2 cellular contexts compared by ENCODE assay signal in genomic region chr7:66535414-66536329, GRCh38.
TF ChIP-seq lines count a peak whose summit lies in the region.

No MANE protein-coding gene starts in this region.

TF ChIP-seq in K562, 482 proteins besides CTCF, POLR2A, EP300 and RAD21 (continues in another document):
- no peak for TF ChIP-seq HMG20B (CRISPR knock-in tag; IDR thresholded peaks at IDR 0.05)
- no peak for TF ChIP-seq TAF1 (IDR thresholded peaks at IDR 0.05; ENCODE audit: control insufficient read depth, extremely low read depth, insufficient read depth, low read length, severe bottlenecking)
- 0 out of 2 replicates have a peak, but pooled peaks have one; percentile 16 for TF ChIP-seq POLR2G (IDR thresholded peaks at IDR 0.05; ENCODE audit: low read depth, low read length)
- no peak for TF ChIP-seq ZNF347 (CRISPR knock-in tag; IDR thresholded peaks at IDR 0.05; ENCODE audit: low read depth)
- TF ChIP-seq TAF9B (IDR thresholded peaks at IDR 0.05; ENCODE audit: partially characterized antibody): no peak
- no peak for TF ChIP-seq FOSL1 (tag; conservative IDR thresholded peaks at IDR 0.05)
- no peak for TF ChIP-seq ZNF436 (CRISPR knock-in tag; IDR thresholded peaks at IDR 0.05)
- TF ChIP-seq ATF1 (CRISPR knock-in tag; IDR thresholded peaks at IDR 0.05): no peak
- no peak for TF ChIP-seq ATF1 (tag; IDR thresholded peaks at IDR 0.05)
- no peak for TF ChIP-seq ELK3 (CRISPR knock-in tag; IDR thresholded peaks at IDR 0.05)
- peak in 1 of 2 experiments; percentile 43; a peak in 3 of 4 replicates for TF ChIP-seq NRF1 (conservative IDR thresholded peaks at IDR 0.05 in 1 of 2, IDR thresholded peaks at IDR 0.05 in 1 of 2)
- TF ChIP-seq MIER1 (IDR thresholded peaks at IDR 0.05; ENCODE audit: low read depth): no peak
- no peak for TF ChIP-seq RB1 (IDR thresholded peaks at IDR 0.05; ENCODE audit: low read depth)
- TF ChIP-seq POLR3A (IDR thresholded peaks at IDR 0.05; ENCODE audit: borderline replicate concordance, extremely low read depth, insufficient read depth, insufficient read length): no peak
- TF ChIP-seq ZNF3 (CRISPR knock-in tag; IDR thresholded peaks at IDR 0.05): no peak
- TF ChIP-seq SMARCA4 (IDR thresholded peaks at IDR 0.05): 0 out of 2 replicates have a peak, but pooled peaks have one; percentile 20
- no peak for TF ChIP-seq SRSF9 (IDR thresholded peaks at IDR 0.05; ENCODE audit: borderline replicate concordance, low read depth, low read length)
- TF ChIP-seq LEF1 (IDR thresholded peaks at IDR 0.05): no peak
- TF ChIP-seq ZBTB26 (CRISPR knock-in tag; IDR thresholded peaks at IDR 0.05): no peak
- no peak for TF ChIP-seq MYNN (IDR thresholded peaks at IDR 0.05)
- no peak for TF ChIP-seq MYNN (CRISPR knock-in tag; IDR thresholded peaks at IDR 0.05)
- peak; percentile 73 for TF ChIP-seq CBFA2T2 (conservative IDR thresholded peaks at IDR 0.05)
- TF ChIP-seq GATAD2A (IDR thresholded peaks at IDR 0.05): no peak; the same call in 1 of the 2 replicates
- no peak for TF ChIP-seq GMEB1 (CRISPR knock-in tag; IDR thresholded peaks at IDR 0.05)
- no peak for TF ChIP-seq MLLT1 (IDR thresholded peaks at IDR 0.05)
- TF ChIP-seq ZNF77 (CRISPR knock-in tag; IDR thresholded peaks at IDR 0.05): no peak
- no peak for TF ChIP-seq PHF21A (IDR thresholded peaks at IDR 0.05; ENCODE audit: borderline replicate concordance, low read depth)
- 0 out of 4 replicates have a peak, but pooled peaks of 1 of the 2 experiments have one; percentile 29 for TF ChIP-seq ZNF639 (CRISPR knock-in tag; conservative IDR thresholded peaks at IDR 0.05 in 1 of 2, IDR thresholded peaks at IDR 0.05 in 1 of 2)

TF ChIP-seq in SK-N-SH, 30 proteins besides CTCF, POLR2A, EP300 and RAD21:
- TF ChIP-seq SMC3 (IDR thresholded peaks at IDR 0.05; ENCODE audit: low read depth, low read length) (no peak), YY1 (IDR thresholded peaks at IDR 0.05; ENCODE audit: low read depth) (no peak), JUND (IDR thresholded peaks at IDR 0.05) (no peak), TCF12 (IDR thresholded peaks at IDR 0.05) (no peak), RXRA (IDR thresholded peaks at IDR 0.05; ENCODE audit: borderline replicate concordance, low read depth) (no peak), TAF1 (IDR thresholded peaks at IDR 0.05; ENCODE audit: borderline replicate concordance, low read depth, low read length) (no peak), FOXM1 (IDR thresholded peaks at IDR 0.05; ENCODE audit: low read depth) (no peak), NRF1 (IDR thresholded peaks at IDR 0.05; ENCODE audit: low read depth, low read length) (no peak), IRF3 (IDR thresholded peaks at IDR 0.05; ENCODE audit: low read depth, low read length) (no peak), FOSL2 (IDR thresholded peaks at IDR 0.05; ENCODE audit: borderline replicate concordance, low read depth) (no peak), USF1 (IDR thresholded peaks at IDR 0.05; ENCODE audit: borderline replicate concordance, low read depth) (no peak), MAX (IDR thresholded peaks at IDR 0.05; ENCODE audit: low read depth) (no peak), RCOR1 (IDR thresholded peaks at IDR 0.05; ENCODE audit: low read length) (no peak), ZBTB33 (IDR thresholded peaks at IDR 0.05; ENCODE audit: borderline replicate concordance, low read depth) (no peak), RFX5 (IDR thresholded peaks at IDR 0.05; ENCODE audit: low read length) (no peak), CHD2 (IDR thresholded peaks at IDR 0.05; ENCODE audit: low read length, partially characterized antibody) (no peak)
TF ChIP-seq in SK-N-SH: peak in this region for 0.
